In genomic region chr3:124504332-124505059, GRCh38 we compare ENCODE assay signal across 11 cellular contexts.
DNase-seq lines count a peak whose midpoint lies in the region; ATAC-seq and TF ChIP-seq lines count a peak whose summit lies in the region.
"Had no signal": no experiment of that assay in that cellular context is flagged by ENCODE, and none has a peak within 500 bp of the region (broad histone marks: within the 10 kb centered on the region; RNA-seq: fewer than 3 reads in every experiment).

No MANE protein-coding gene starts in this region.

- H3K27ac Mint-ChIP-seq in endothelial cell (ENCODE audit: unreplicated experiment): no peak overlapping the region
- H3K27ac Mint-ChIP-seq: activated CD8-positive, alpha-beta T cell treated with anti-CD3 and anti-CD28 coated beads for 36 hours; activated naive CD8-positive, alpha-beta T cell treated with anti-CD3 and anti-CD28 coated beads, Interleukin-2, amount 10 ng/mL, durations not matched to agents 7 days and 5 days had no signal

- in situ Hi-C loops in G401 (cut with HindIII; ENCODE audit: low sequenced_read_pairs): no loop called here

- 56% methylated on average over 1 of the region's 1 CpG for WGBS in esophagus muscularis mucosa

- no peak overlapping the region for H3K4me3 Mint-ChIP-seq in endothelial cell (ENCODE audit: unreplicated experiment)
- H3K4me3 Mint-ChIP-seq: activated CD8-positive, alpha-beta T cell treated with anti-CD3 and anti-CD28 coated beads for 36 hours; activated naive CD8-positive, alpha-beta T cell treated with anti-CD3 and anti-CD28 coated beads, Interleukin-2, amount 10 ng/mL, durations not matched to agents 7 days and 5 days had no signal

- TF ChIP-seq POLR2A in esophagus muscularis mucosa (IDR thresholded peaks at IDR 0.05; ENCODE audit: low read depth): no peak

- H3K36me3 Mint-ChIP-seq in endothelial cell (ENCODE audit: low read depth, unreplicated experiment): peaks cover 27% of the 10 kb centered on the region
- H3K36me3 Mint-ChIP-seq: activated naive CD8-positive, alpha-beta T cell treated with anti-CD3 and anti-CD28 coated beads, Interleukin-2, amount 10 ng/mL, durations not matched to agents 7 days and 5 days had no signal

- ATAC-seq in HG02973 (IDR thresholded peaks at IDR 0.05; ENCODE audit: unreplicated experiment) (no peak), HG03196 (IDR thresholded peaks at IDR 0.05; ENCODE audit: unreplicated experiment) (no peak)
- ATAC-seq: activated CD8-positive, alpha-beta T cell treated with anti-CD3 and anti-CD28 coated beads for 36 hours had no signal

- TF ChIP-seq CTCF in esophagus muscularis mucosa (IDR thresholded peaks at IDR 0.05) (no peak), retinal pigment epithelial cell (conservative IDR thresholded peaks at IDR 0.05; ENCODE audit: low read depth, low read length) (no peak), endothelial cell (IDR thresholded peaks at IDR 0.05; ENCODE audit: unreplicated experiment) (no peak)

- H3K4me1 ChIP-seq in esophagus muscularis mucosa: peaks cover 7 to 15% (median 11%) of the 10 kb centered on the region in 4 donors
- H3K4me1 ChIP-seq in SJCRH30: 0 out of 2 replicates have a peak, but pooled peaks cover 3% of the 10 kb centered on the region

- DNase-seq in G401 (ENCODE audit: low spot score): peak; percentile 1
- peak; percentile 34 for DNase-seq in NCI-H69 (lab: John Stamatoyannopoulos, UW)
- DNase-seq in esophagus muscularis mucosa (ENCODE audit: extremely low spot score): no peak
- DNase-seq in retinal pigment epithelial cell (ENCODE audit: low read depth): peak; percentile 86
- no peak for DNase-seq in endothelial cell (ENCODE audit: low spot score)
- DNase-seq in SJCRH30: no peak
- DNase-seq: activated CD8-positive, alpha-beta T cell treated with anti-CD3 and anti-CD28 coated beads for 36 hours; activated naive CD8-positive, alpha-beta T cell treated with anti-CD3 and anti-CD28 coated beads, Interleukin-2, amount 10 ng/mL, durations not matched to agents 7 days and 5 days; NCI-H2081 treated with DMSO at 0.1 percent for 48 hours had no signal

- H3K9me3 Mint-ChIP-seq in endothelial cell (ENCODE audit: unreplicated experiment): no peaks in the 10 kb centered on the region
- H3K9me3 Mint-ChIP-seq: activated CD8-positive, alpha-beta T cell treated with anti-CD3 and anti-CD28 coated beads for 36 hours; activated naive CD8-positive, alpha-beta T cell treated with anti-CD3 and anti-CD28 coated beads, Interleukin-2, amount 10 ng/mL, durations not matched to agents 7 days and 5 days had no signal

- H3K4me3 ChIP-seq in esophagus muscularis mucosa: no peak overlapping the region
- H3K4me3 ChIP-seq in retinal pigment epithelial cell (ENCODE audit: low read length): no peak overlapping the region
- no peak overlapping the region for H3K4me3 ChIP-seq in SJCRH30

- TF ChIP-seq EP300 in esophagus muscularis mucosa (IDR thresholded peaks at IDR 0.05): no peak

- H3K9me3 ChIP-seq in esophagus muscularis mucosa (no peaks in the 10 kb centered on the region), SJCRH30 (replicated peaks) (no peaks in the 10 kb centered on the region)

- H3K27ac ChIP-seq in esophagus muscularis mucosa (replicated peaks in 1 of 4) (peak overlapping the region in 3 of 4 donors; percentile 24 to 48 (median 36)), SJCRH30 (no peak overlapping the region)

- no peaks in the 10 kb centered on the region for H3K36me3 ChIP-seq in esophagus muscularis mucosa
- H3K36me3 ChIP-seq in SJCRH30: no peaks in the 10 kb centered on the region

- no peaks in the 10 kb centered on the region for H3K27me3 Mint-ChIP-seq in endothelial cell (ENCODE audit: unreplicated experiment)

- H3K27me3 ChIP-seq in esophagus muscularis mucosa (no peaks in the 10 kb centered on the region), SJCRH30 (no peaks in the 10 kb centered on the region)

- intact Hi-C loops in esophagus muscularis mucosa (cut with DNase I): no loop called here

- H3K4me1 Mint-ChIP-seq in endothelial cell (ENCODE audit: unreplicated experiment): no peaks in the 10 kb centered on the region
- H3K4me1 Mint-ChIP-seq: activated naive CD8-positive, alpha-beta T cell treated with anti-CD3 and anti-CD28 coated beads, Interleukin-2, amount 10 ng/mL, durations not matched to agents 7 days and 5 days had no signal

Comparison
In these comparisons a context has a peak if more than half of its experiments do, and no peak if none do; other contexts are left out.
1. DNase-seq: peak in G401 (single experiment), NCI-H69 (single experiment) and retinal pigment epithelial cell (single experiment); none in esophagus muscularis mucosa (single experiment), endothelial cell (single experiment) and SJCRH30 (0 of 2).